Comparison of ENCODE assay signal across 8 cellular contexts in genomic region chr4:189792819-189793618, GRCh38.
A peak's percentile ranks its signal among the peaks of the same experiment; 100 is the strongest.
DNase-seq lines count a peak whose midpoint lies in the region; TF ChIP-seq lines count a peak whose summit lies in the region.

No MANE protein-coding gene starts in this region.

- intact Hi-C loops in activated naive CD4-positive, alpha-beta T cell treated with anti-CD3 and anti-CD28 coated beads for 36 hours (cut with micrococcal nuclease) = loop anchor here (2.0 to 10.0 kb wide), 3 partner anchors 112 to 822 kb away; no protein-coding TSS in a partner anchor

- no peak overlapping the region for H3K4me3 ChIP-seq in GM23248
- H3K4me3 ChIP-seq in KMS-11 (IDR thresholded peaks at IDR 0.05; ENCODE audit: insufficient read depth, low read depth, low read length) = no peak overlapping the region

- TF ChIP-seq CTCF in GM10248 (IDR thresholded peaks at IDR 0.05; ENCODE audit: control extremely low read depth, extremely low read depth, low read depth, missing control alignments) = peak; percentile 85
- TF ChIP-seq CTCF in KMS-11 (conservative IDR thresholded peaks at IDR 0.05; ENCODE audit: low read depth, low read length) = peak; percentile 93
- peak; percentile 88 for TF ChIP-seq CTCF in RWPE1 (conservative IDR thresholded peaks at IDR 0.05; ENCODE audit: low read depth)
- TF ChIP-seq CTCF in glutamatergic neuron (IDR thresholded peaks at IDR 0.05; ENCODE audit: partially characterized antibody, unreplicated experiment) = peak; percentile 95
- TF ChIP-seq CTCF in progenitor cell of endocrine pancreas (IDR thresholded peaks at IDR 0.05; ENCODE audit: unreplicated experiment) = peak; percentile 75

- H3K4me1 ChIP-seq in GM23248 (ENCODE audit: insufficient read depth) (no peaks in the 10 kb centered on the region), KMS-11 (ENCODE audit: low read depth, poor library complexity, severe bottlenecking) (peaks cover 4% of the 10 kb centered on the region)

- DNase-seq in GM10248 (ENCODE audit: extremely low spot score) (peak; percentile 60), GM23248 (peak; percentile 83), RWPE1 (ENCODE audit: low spot score) (peak; percentile 69), glutamatergic neuron (peak; percentile 85), progenitor cell of endocrine pancreas (ENCODE audit: low spot score, unreplicated experiment) (peak; percentile 58), DMS79 (lab: John Stamatoyannopoulos, UW) (no peak)
- DNase-seq in activated naive CD4-positive, alpha-beta T cell treated with anti-CD3 and anti-CD28 coated beads for 36 hours = peak; percentile 75

- no peak overlapping the region for H3K9ac ChIP-seq in GM23248
- no peak overlapping the region for H3K9ac ChIP-seq in KMS-11

- no peaks in the 10 kb centered on the region for H3K9me3 ChIP-seq in GM23248 (ENCODE audit: low read depth)

- H3F3A ChIP-seq in GM23248 (ENCODE audit: insufficient read depth) = no peaks in the 10 kb centered on the region

- H3K4me1 Mint-ChIP-seq in activated naive CD4-positive, alpha-beta T cell treated with anti-CD3 and anti-CD28 coated beads for 36 hours (ENCODE audit: low read depth) = peaks cover 2% of the 10 kb centered on the region
- H3K4me1 Mint-ChIP-seq in glutamatergic neuron (ENCODE audit: low read depth, unreplicated experiment) (no peaks in the 10 kb centered on the region), progenitor cell of endocrine pancreas (ENCODE audit: low read depth) (no peaks in the 10 kb centered on the region)

- POLR2A ChIA-PET in GM10248 (lab: Yijun Ruan, JAX) = no interaction called here
- POLR2A ChIA-PET in RWPE1 (lab: Yijun Ruan, JAX; ENCODE audit: low non-redundant PET) = no interaction called here

- H3K79me2 ChIP-seq in GM23248 (ENCODE audit: insufficient read depth) (no peaks in the 10 kb centered on the region), KMS-11 (ENCODE audit: insufficient read depth, low read depth) (no peaks in the 10 kb centered on the region)

- H3K27me3 ChIP-seq in GM23248 (replicated peaks; ENCODE audit: insufficient read depth) (no peaks in the 10 kb centered on the region), KMS-11 (ENCODE audit: insufficient read depth, low read depth) (no peaks in the 10 kb centered on the region)

- H4K20me1 ChIP-seq in GM23248 (ENCODE audit: insufficient read depth) (no peaks in the 10 kb centered on the region), KMS-11 (ENCODE audit: insufficient read depth) (no peaks in the 10 kb centered on the region)

- no peaks in the 10 kb centered on the region for H3K9me2 ChIP-seq in GM23248 (ENCODE audit: insufficient read depth)

- H3K27me3 Mint-ChIP-seq in activated naive CD4-positive, alpha-beta T cell treated with anti-CD3 and anti-CD28 coated beads for 36 hours (ENCODE audit: low read depth) = peaks cover 9% of the 10 kb centered on the region
- H3K27me3 Mint-ChIP-seq in glutamatergic neuron (ENCODE audit: unreplicated experiment) = no peaks in the 10 kb centered on the region
- H3K27me3 Mint-ChIP-seq in progenitor cell of endocrine pancreas = peaks cover 13% of the 10 kb centered on the region

- H3K9me3 Mint-ChIP-seq in activated naive CD4-positive, alpha-beta T cell treated with anti-CD3 and anti-CD28 coated beads for 36 hours = peaks cover 1% of the 10 kb centered on the region
- H3K9me3 Mint-ChIP-seq in glutamatergic neuron (ENCODE audit: unreplicated experiment) (no peaks in the 10 kb centered on the region), progenitor cell of endocrine pancreas (ENCODE audit: low read depth) (peaks cover 22% of the 10 kb centered on the region)

- 10% methylated on average over 21 of the region's 21 CpGs for WGBS in GM23248 (ENCODE audit: low coverage in 1 of 2, low lambda C conversion rate in 2 of 2, missing lambda C conversion rate in 2 of 2), 2 experiments

- H3K27ac ChIP-seq in GM23248 (no peak overlapping the region), KMS-11 (no peak overlapping the region), RWPE1 (no peak overlapping the region)

- peak overlapping the region; percentile 33; the same call in 1 of the 2 replicates for H2AFZ ChIP-seq in GM23248
- H2AFZ ChIP-seq in KMS-11 (ENCODE audit: low read depth) = no peak overlapping the region

- in situ Hi-C loops in GM23248 (cut with MboI) = no loop called here

- H3K36me3 ChIP-seq in GM23248 (ENCODE audit: low read depth) (no peaks in the 10 kb centered on the region), KMS-11 (ENCODE audit: insufficient read depth) (no peaks in the 10 kb centered on the region)

- no peak overlapping the region for H3K27ac Mint-ChIP-seq in activated naive CD4-positive, alpha-beta T cell treated with anti-CD3 and anti-CD28 coated beads for 36 hours
- no peak overlapping the region for H3K27ac Mint-ChIP-seq in glutamatergic neuron (ENCODE audit: unreplicated experiment)
- H3K27ac Mint-ChIP-seq in progenitor cell of endocrine pancreas = no peak overlapping the region

- no peak overlapping the region for H3K4me3 Mint-ChIP-seq in activated naive CD4-positive, alpha-beta T cell treated with anti-CD3 and anti-CD28 coated beads for 36 hours
- H3K4me3 Mint-ChIP-seq in glutamatergic neuron (ENCODE audit: unreplicated experiment) (no peak overlapping the region), progenitor cell of endocrine pancreas (ENCODE audit: low read depth) (no peak overlapping the region)

- H3K4me2 ChIP-seq in GM23248 (ENCODE audit: unreplicated experiment) (no peak overlapping the region), KMS-11 (no peak overlapping the region)

- H3K36me3 Mint-ChIP-seq in activated naive CD4-positive, alpha-beta T cell treated with anti-CD3 and anti-CD28 coated beads for 36 hours (ENCODE audit: low read depth) = no peaks in the 10 kb centered on the region
- H3K36me3 Mint-ChIP-seq in glutamatergic neuron (ENCODE audit: unreplicated experiment) = no peaks in the 10 kb centered on the region
- peaks cover 1% of the 10 kb centered on the region for H3K36me3 Mint-ChIP-seq in progenitor cell of endocrine pancreas (ENCODE audit: insufficient read depth)

- CTCF ChIA-PET in GM10248 (lab: Yijun Ruan, JAX) (interaction anchor here (0.7 to 3.1 kb wide), 10 partner anchors 9 to 62 kb away, joined by 4 to 23 read pairs (median 6); no protein-coding TSS in a partner anchor), RWPE1 (lab: Yijun Ruan, JAX) (interaction anchor here (0.6 to 1.3 kb wide), 9 partner anchors 10 to 1861 kb away, joined by 3 to 6 read pairs (median 3); no protein-coding TSS in a partner anchor)
- CTCF ChIA-PET in activated naive CD4-positive, alpha-beta T cell treated with anti-CD3 and anti-CD28 coated beads for 36 hours (lab: Charles Lee) = interaction anchor here (0.6 to 1.7 kb wide), 11 partner anchors 12 to 524 kb away, joined by 3 to 7 read pairs (median 4); no protein-coding TSS in a partner anchor
